In genomic region chr10:24096281-24096680, GRCh38 we compare ENCODE assay signal across 1 cellular context.
TF ChIP-seq lines count a peak whose summit lies in the region.

No MANE protein-coding gene starts in this region.

TF ChIP-seq in H1, 55 proteins besides CTCF, POLR2A, EP300 and RAD21:
- peak; percentile 74 for TF ChIP-seq TEAD4 (IDR thresholded peaks at IDR 0.05; ENCODE audit: low read depth, low read length)
- no peak for TF ChIP-seq KDM5A (IDR thresholded peaks at IDR 0.05; ENCODE audit: low read length)
- no peak for TF ChIP-seq SUZ12 (IDR thresholded peaks at IDR 0.05; ENCODE audit: low read length)
- no peak for TF ChIP-seq SP2 (IDR thresholded peaks at IDR 0.05; ENCODE audit: low read length)
- 0 out of 2 replicates have a peak, but pooled peaks have one; percentile 12 for TF ChIP-seq TCF12 (IDR thresholded peaks at IDR 0.05; ENCODE audit: low read depth, low read length)
- TF ChIP-seq CBX5 (IDR thresholded peaks at IDR 0.05; ENCODE audit: low read depth, low read length): no peak
- no peak for TF ChIP-seq NRF1 (IDR thresholded peaks at IDR 0.05; ENCODE audit: low read depth, low read length)
- no peak for TF ChIP-seq E2F6 (IDR thresholded peaks at IDR 0.05)
- TF ChIP-seq POLR2AphosphoS5 (IDR thresholded peaks at IDR 0.05; ENCODE audit: low read depth, low read length): no peak
- no peak for TF ChIP-seq USF2 (IDR thresholded peaks at IDR 0.05; ENCODE audit: low read length)
- no peak for TF ChIP-seq TAF7 (optimal IDR thresholded peaks at IDR 0.05; ENCODE audit: borderline replicate concordance, low read depth, low read length)
- no peak for TF ChIP-seq RBBP5 (IDR thresholded peaks at IDR 0.05; ENCODE audit: borderline replicate concordance, low read depth, low read length)
- no peak for TF ChIP-seq TAF1 (IDR thresholded peaks at IDR 0.05; ENCODE audit: low read depth, low read length)
- TF ChIP-seq CHD2 (IDR thresholded peaks at IDR 0.05; ENCODE audit: low read length): no peak
- no peak for TF ChIP-seq GABPA (IDR thresholded peaks at IDR 0.05; ENCODE audit: borderline replicate concordance, insufficient read depth, low read length)
- no peak for TF ChIP-seq SRF (IDR thresholded peaks at IDR 0.05; ENCODE audit: low read depth, low read length)
- TF ChIP-seq KDM4A (IDR thresholded peaks at IDR 0.05; ENCODE audit: low read depth, low read length, severe bottlenecking): no peak
- TF ChIP-seq JUND (IDR thresholded peaks at IDR 0.05; ENCODE audit: low read length): no peak
- TF ChIP-seq MAFK (IDR thresholded peaks at IDR 0.05; ENCODE audit: low read depth, low read length): no peak
- no peak for TF ChIP-seq SIN3A (conservative IDR thresholded peaks at IDR 0.05 in 1 of 2, IDR thresholded peaks at IDR 0.05 in 1 of 2; ENCODE audit: low read depth in 1 of 2, low read length in 2 of 2)
- TF ChIP-seq HDAC6 (IDR thresholded peaks at IDR 0.05; ENCODE audit: low read depth, low read length): no peak
- peak in 1 of 2 experiments; percentile 64; a peak in 1 of 4 replicates for TF ChIP-seq HDAC2 (IDR thresholded peaks at IDR 0.05; ENCODE audit: borderline replicate concordance in 1 of 2, low read depth in 2 of 2, low read length in 2 of 2)
- TF ChIP-seq BACH1 (IDR thresholded peaks at IDR 0.05; ENCODE audit: low read length): no peak
- TF ChIP-seq RNF2 (IDR thresholded peaks at IDR 0.05; ENCODE audit: borderline replicate concordance, low read depth, low read length, missing control alignments, poor library complexity, severe bottlenecking): no peak
- peak; percentile 87; the same call in 1 of the 2 replicates for TF ChIP-seq KDM1A (IDR thresholded peaks at IDR 0.05; ENCODE audit: borderline replicate concordance, low read length)
- TF ChIP-seq EZH2 (IDR thresholded peaks at IDR 0.05; ENCODE audit: low read depth, low read length, severe bottlenecking): no peak
- TF ChIP-seq NANOG (IDR thresholded peaks at IDR 0.05; ENCODE audit: insufficient read depth, low read depth, low read length, poor library complexity, severe bottlenecking): no peak
- TF ChIP-seq SP4 (IDR thresholded peaks at IDR 0.05; ENCODE audit: low read length): no peak
- no peak for TF ChIP-seq SP1 (IDR thresholded peaks at IDR 0.05; ENCODE audit: low read depth, low read length)
- TF ChIP-seq JUN (IDR thresholded peaks at IDR 0.05; ENCODE audit: low read depth, low read length): no peak
- no peak for TF ChIP-seq ASH2L (IDR thresholded peaks at IDR 0.05; ENCODE audit: low read length)
- TF ChIP-seq EGR1 (IDR thresholded peaks at IDR 0.05; ENCODE audit: borderline replicate concordance, low read depth, low read length): no peak
- no peak for TF ChIP-seq BRCA1 (IDR thresholded peaks at IDR 0.05; ENCODE audit: low read depth, low read length)
- no peak for TF ChIP-seq SAP30 (IDR thresholded peaks at IDR 0.05; ENCODE audit: insufficient read depth, insufficient replicate concordance, low read length)
